In genomic region chr22:20763630-20764029, GRCh38 we compare ENCODE assay signal across 24 cellular contexts. TPM values are rescaled to one million over a fixed set of nuclear protein-coding genes. Genes with fewer than 3 reads are reported as not detected.
"Had no signal": no experiment of that assay in that cellular context is flagged by ENCODE, and none has a peak within 500 bp of the region (broad histone marks: within the 10 kb centered on the region; RNA-seq: fewer than 3 reads in every experiment).

No MANE protein-coding gene starts in this region.

- DNase-seq: activated CD4-positive, alpha-beta T cell treated with anti-CD3 and anti-CD28 coated beads, Interleukin-2, amount 10 ng/mL, durations not matched to agents 7 days and 5 days; activated CD4-positive, CD25-positive, alpha-beta regulatory T cell; activated CD8-positive, alpha-beta memory T cell treated with anti-CD3 and anti-CD28 coated beads, Interleukin-2, amount 50 U/mL, for 4 hours; activated CD8-positive, alpha-beta T cell treated with anti-CD3 and anti-CD28 coated beads for 36 hours; activated gamma-delta T cell treated with Interleukin-2 at 50 U/mL for 16 hours; activated naive CD4-positive, alpha-beta T cell treated with anti-CD3 and anti-CD28 coated beads, Interleukin-2, amount 10 ng/mL, durations not matched to agents 7 days and 5 days; activated naive CD8-positive, alpha-beta T cell treated with anti-CD3 and anti-CD28 coated beads for 36 hours; activated T-cell treated with anti-CD3 and anti-CD28 coated beads, Interleukin-2, amount 50 U/mL, for 72 hours; brain microvascular endothelial cell; IMR-90; KG1; MV-4-11; NCI-H1092 treated with DMSO at 0.1 percent for 48 hours; NCI-H1417 treated with DMSO at 0.1 percent for 48 hours; NCI-H1694; NCI-H2029; NCI-H2107; NCI-H446; NCI-H524; PC-9; SIG-M5 had no signal

- ATAC-seq: activated CD8-positive, alpha-beta T cell treated with anti-CD3 and anti-CD28 coated beads for 36 hours; activated T-cell treated with anti-CD3 and anti-CD28 coated beads, Interleukin-2, amount 50 U/mL, for 72 hours had no signal

- H3K27ac Mint-ChIP-seq: activated CD4-positive, alpha-beta T cell treated with anti-CD3 and anti-CD28 coated beads, Interleukin-2, amount 10 ng/mL, durations not matched to agents 7 days and 5 days; activated CD8-positive, alpha-beta T cell treated with anti-CD3 and anti-CD28 coated beads for 36 hours; activated naive CD4-positive, alpha-beta T cell treated with anti-CD3 and anti-CD28 coated beads, Interleukin-2, amount 10 ng/mL, durations not matched to agents 7 days and 5 days; activated naive CD8-positive, alpha-beta T cell treated with anti-CD3 and anti-CD28 coated beads for 36 hours; activated T-cell treated with anti-CD3 and anti-CD28 coated beads, Interleukin-2, amount 50 U/mL, for 72 hours; activated T-helper 2 cell treated with anti-CD3 and anti-CD28 coated beads, Interferon-gamma antibody, Interleukin-2, Interleukin-4, amounts not matched to agents 10 μg/mL and 5 μg/mL and 100 μg/mL, durations not matched to agents 14 hours and 24 hours and 36 hours had no signal

- H3K4me1 Mint-ChIP-seq: activated naive CD8-positive, alpha-beta T cell treated with anti-CD3 and anti-CD28 coated beads for 36 hours had no signal

- H3K9me3 Mint-ChIP-seq: activated CD4-positive, alpha-beta T cell treated with anti-CD3 and anti-CD28 coated beads, Interleukin-2, amount 10 ng/mL, durations not matched to agents 7 days and 5 days; activated CD8-positive, alpha-beta T cell treated with anti-CD3 and anti-CD28 coated beads for 36 hours; activated naive CD4-positive, alpha-beta T cell treated with anti-CD3 and anti-CD28 coated beads, Interleukin-2, amount 10 ng/mL, durations not matched to agents 7 days and 5 days; activated naive CD8-positive, alpha-beta T cell treated with anti-CD3 and anti-CD28 coated beads for 36 hours; activated T-cell treated with anti-CD3 and anti-CD28 coated beads, Interleukin-2, amount 50 U/mL, for 72 hours; activated T-helper 2 cell treated with anti-CD3 and anti-CD28 coated beads, Interferon-gamma antibody, Interleukin-2, Interleukin-4, amounts not matched to agents 10 μg/mL and 5 μg/mL and 100 μg/mL, durations not matched to agents 14 hours and 24 hours and 36 hours had no signal

- H3K4me3 Mint-ChIP-seq: activated CD4-positive, alpha-beta T cell treated with anti-CD3 and anti-CD28 coated beads, Interleukin-2, amount 10 ng/mL, durations not matched to agents 7 days and 5 days; activated CD8-positive, alpha-beta T cell treated with anti-CD3 and anti-CD28 coated beads for 36 hours; activated naive CD4-positive, alpha-beta T cell treated with anti-CD3 and anti-CD28 coated beads, Interleukin-2, amount 10 ng/mL, durations not matched to agents 7 days and 5 days; activated naive CD8-positive, alpha-beta T cell treated with anti-CD3 and anti-CD28 coated beads for 36 hours; activated T-cell treated with anti-CD3 and anti-CD28 coated beads, Interleukin-2, amount 50 U/mL, for 72 hours had no signal

- H3K4me3 ChIP-seq: PC-9 had no signal

RNA-seq across cellular contexts. Expression of gene SERPIND1, which starts 10.3 kb away (rescaled TPM):
- total RNA-seq: activated CD4-positive, alpha-beta T cell treated with anti-CD3 and anti-CD28 coated beads, Interleukin-2, amount 10 ng/mL, durations not matched to agents 7 days and 5 days; activated CD8-positive, alpha-beta T cell treated with anti-CD3 and anti-CD28 coated beads for 36 hours; activated naive CD8-positive, alpha-beta T cell treated with anti-CD3 and anti-CD28 coated beads for 36 hours; activated T-cell treated with anti-CD3 and anti-CD28 coated beads, Interleukin-2, amount 50 U/mL, for 72 hours; activated T-helper 2 cell treated with anti-CD3 and anti-CD28 coated beads, Interferon-gamma antibody, Interleukin-2, Interleukin-4, amounts not matched to agents 10 μg/mL and 5 μg/mL and 100 μg/mL, durations not matched to agents 14 hours and 24 hours and 36 hours; IMR-90; M059J; PC-9; T-helper 2 cell treated with Interferon-gamma antibody and Interleukin-4, amounts not matched to agents 100 ng/mL and 5 ng/mL, for 36 hours had no signal
